Comparison of ENCODE assay signal across 8 cellular contexts in genomic region chr1:151372411-151372934, GRCh38. TPM values are rescaled to one million over a fixed set of nuclear protein-coding genes. Genes with fewer than 3 reads are reported as not detected.
A peak's percentile ranks its signal among the peaks of the same experiment; 100 is the strongest.
DNase-seq lines count a peak whose midpoint lies in the region; ATAC-seq and TF ChIP-seq lines count a peak whose summit lies in the region.

SELENBP1 (minus strand) TSS chr1:151372705; CDS start chr1:151372641, 64 bp downstream.

- POLR2A ChIA-PET in activated CD8-positive, alpha-beta T cell treated with anti-CD3 and anti-CD28 coated beads for 36 hours (lab: Charles Lee) = interaction anchor here (0.9 kb wide), 1 partner anchor 12 kb away, joined by 3 read pairs; no protein-coding TSS in a partner anchor

- TF ChIP-seq CTCF in VCaP (conservative IDR thresholded peaks at IDR 0.05) (no peak), osteocyte (IDR thresholded peaks at IDR 0.05) (no peak)
- no peak for TF ChIP-seq CTCF in activated CD8-positive, alpha-beta T cell treated with anti-CD3 and anti-CD28 coated beads for 36 hours (IDR thresholded peaks at IDR 0.05)

- ATAC-seq in HG03457 (IDR thresholded peaks at IDR 0.05; ENCODE audit: unreplicated experiment) (no peak), GM21576 (IDR thresholded peaks at IDR 0.05; ENCODE audit: unreplicated experiment) (no peak)
- ATAC-seq in activated CD8-positive, alpha-beta T cell treated with anti-CD3 and anti-CD28 coated beads for 36 hours = no peak

- intact Hi-C loops in activated CD8-positive, alpha-beta T cell treated with anti-CD3 and anti-CD28 coated beads for 36 hours (cut with micrococcal nuclease) = no loop called here

- WGBS in HUES64 = 10% methylated on average over 9 of the region's 9 CpGs

- peaks cover 6% of the 10 kb centered on the region for H3K27me3 Mint-ChIP-seq in osteocyte (ENCODE audit: unreplicated experiment)
- H3K27me3 Mint-ChIP-seq in activated T-cell treated with anti-CD3 and anti-CD28 coated beads, Interleukin-2, amount 50 U/mL, for 24 hours = no peaks in the 10 kb centered on the region
- no peaks in the 10 kb centered on the region for H3K27me3 Mint-ChIP-seq in activated CD8-positive, alpha-beta T cell treated with anti-CD3 and anti-CD28 coated beads for 36 hours

- CTCF ChIA-PET in activated CD8-positive, alpha-beta T cell treated with anti-CD3 and anti-CD28 coated beads for 36 hours (lab: Charles Lee) = interaction anchor here (1.6 to 1.7 kb wide), 2 partner anchors 10 to 31 kb away, joined by 3 to 5 read pairs; no protein-coding TSS in a partner anchor

- H3K9ac ChIP-seq in HUES64 (ENCODE audit: low read depth, low read length) = peak within 1 kb of the TSS; percentile 69

- H3K9me3 Mint-ChIP-seq in osteocyte (ENCODE audit: unreplicated experiment) = no peaks in the 10 kb centered on the region
- no peaks in the 10 kb centered on the region for H3K9me3 Mint-ChIP-seq in activated T-cell treated with anti-CD3 and anti-CD28 coated beads, Interleukin-2, amount 50 U/mL, for 24 hours
- no peaks in the 10 kb centered on the region for H3K9me3 Mint-ChIP-seq in activated CD8-positive, alpha-beta T cell treated with anti-CD3 and anti-CD28 coated beads for 36 hours

- H3K4me3 Mint-ChIP-seq in osteocyte (ENCODE audit: unreplicated experiment) = peak within 1 kb of the TSS; percentile 53
- H3K4me3 Mint-ChIP-seq in activated T-cell treated with anti-CD3 and anti-CD28 coated beads, Interleukin-2, amount 50 U/mL, for 24 hours = no peak within 1 kb of the TSS
- no peak within 1 kb of the TSS for H3K4me3 Mint-ChIP-seq in activated CD8-positive, alpha-beta T cell treated with anti-CD3 and anti-CD28 coated beads for 36 hours

- H3K27ac Mint-ChIP-seq in osteocyte (ENCODE audit: unreplicated experiment) = peak within 1 kb of the TSS; percentile 87
- no peak within 1 kb of the TSS for H3K27ac Mint-ChIP-seq in activated T-cell treated with anti-CD3 and anti-CD28 coated beads, Interleukin-2, amount 50 U/mL, for 24 hours
- H3K27ac Mint-ChIP-seq in activated CD8-positive, alpha-beta T cell treated with anti-CD3 and anti-CD28 coated beads for 36 hours = no peak within 1 kb of the TSS

- H3K4me1 ChIP-seq in HUES64 (ENCODE audit: insufficient read depth, low read length) = peaks cover 6% of the 10 kb centered on the region; the same call in 1 of the 2 replicates

- DNase-seq in globus pallidus (ENCODE audit: low spot score) (peak; percentile 77), osteocyte (ENCODE audit: extremely low spot score, unreplicated experiment) (no peak)
- DNase-seq in activated T-cell treated with anti-CD3 and anti-CD28 coated beads, Interleukin-2, amount 50 U/mL, for 24 hours = no peak
- DNase-seq in activated CD8-positive, alpha-beta T cell treated with anti-CD3 and anti-CD28 coated beads for 36 hours = no peak

- no peaks in the 10 kb centered on the region for H3K9me3 ChIP-seq in HUES64 (ENCODE audit: insufficient read depth, low read depth, low read length)

- H3K27me3 ChIP-seq in HUES64 (ENCODE audit: insufficient read depth, low read length) = no peaks in the 10 kb centered on the region

- H3K4me3 ChIP-seq in HUES64 (ENCODE audit: low read length) = peak within 1 kb of the TSS; percentile 55

- no peaks in the 10 kb centered on the region for H3K36me3 Mint-ChIP-seq in osteocyte (ENCODE audit: unreplicated experiment)
- no peaks in the 10 kb centered on the region for H3K36me3 Mint-ChIP-seq in activated T-cell treated with anti-CD3 and anti-CD28 coated beads, Interleukin-2, amount 50 U/mL, for 24 hours (ENCODE audit: low read depth)
- no peaks in the 10 kb centered on the region for H3K36me3 Mint-ChIP-seq in activated CD8-positive, alpha-beta T cell treated with anti-CD3 and anti-CD28 coated beads for 36 hours (ENCODE audit: low read depth)

- 0 out of 2 replicates have a peak, but pooled peaks cover 1% of the 10 kb centered on the region for H3K36me3 ChIP-seq in HUES64 (ENCODE audit: insufficient read depth, low read length)

- no peak within 1 kb of the TSS for H3K27ac ChIP-seq in HUES64 (ENCODE audit: low read depth, low read length)
- H3K27ac ChIP-seq in VCaP = peak within 1 kb of the TSS; percentile 86

- H3K4me1 Mint-ChIP-seq in osteocyte (ENCODE audit: unreplicated experiment) = peaks cover 34% of the 10 kb centered on the region
- H3K4me1 Mint-ChIP-seq in activated T-cell treated with anti-CD3 and anti-CD28 coated beads, Interleukin-2, amount 50 U/mL, for 24 hours (ENCODE audit: low read depth) = no peaks in the 10 kb centered on the region
- H3K4me1 Mint-ChIP-seq in activated CD8-positive, alpha-beta T cell treated with anti-CD3 and anti-CD28 coated beads for 36 hours (ENCODE audit: low read depth) = no peaks in the 10 kb centered on the region

RNA-seq across cellular contexts. Expression of gene SELENBP1, which starts in this region (rescaled TPM):
- polyA plus RNA-seq in HUES64 (2013, experiment 1 of 2) = 18.6 TPM
- polyA plus RNA-seq in HUES64 (2013, experiment 2 of 2) = 25.8 TPM
- total RNA-seq in osteocyte = 8.1 and 10.2 TPM in 2 replicates
- not detected for total RNA-seq in activated CD8-positive, alpha-beta T cell treated with anti-CD3 and anti-CD28 coated beads for 36 hours
